8 cellular contexts compared by ENCODE assay signal in genomic region chr18:51195086-51195601, GRCh38. TPM values are rescaled to one million over a fixed set of nuclear protein-coding genes. Genes with fewer than 3 reads are reported as not detected.
DNase-seq lines count a peak whose midpoint lies in the region; ATAC-seq, FAIRE-seq and TF ChIP-seq lines count a peak whose summit lies in the region.

No MANE protein-coding gene starts in this region.

- POLR2A ChIA-PET in naive thymus-derived CD4-positive, alpha-beta T cell (lab: Charles Lee), result interaction anchor here (0.5 to 4.2 kb wide), 8 partner anchors 10 to 914 kb away, joined by 3 to 97 read pairs (median 8); partner anchors contain the start of genes MBD1, ME2 and SMAD4

- H3K9ac ChIP-seq in BLaER1 treated with 17β-estradiol and CSF1 and Interleukin-3, amounts not matched to agents 10 nM and 100 nM, result peak overlapping the region; percentile 95 to 100 (median 99)

- intact Hi-C loops in naive thymus-derived CD4-positive, alpha-beta T cell (cut with micrococcal nuclease), result loop anchor here (1.0 to 10.0 kb wide), 9 partner anchors 24 to 1708 kb away; partner anchors contain the start of genes MRO (in 2 of the 2), ACAA2 (in 1 of the 2), C18orf32 (in 1 of the 2) and CFAP53 (in 1 of the 2)

- peak overlapping the region; percentile 82 to 97 (median 93) for H3K4me2 ChIP-seq in BLaER1 treated with 17β-estradiol and CSF1 and Interleukin-3, amounts not matched to agents 10 nM and 100 nM

- CTCF ChIA-PET in naive thymus-derived CD4-positive, alpha-beta T cell (lab: Charles Lee), result interaction anchor here (5.0 kb wide), 1 partner anchor 42 kb away, joined by 20 read pairs; no protein-coding TSS in a partner anchor

- no peak for ATAC-seq in naive thymus-derived CD4-positive, alpha-beta T cell
- ATAC-seq in HG03439 (IDR thresholded peaks at IDR 0.05; ENCODE audit: unreplicated experiment), result no peak

- peaks cover 36 to 66% (median 60%) of the 10 kb centered on the region in 11 experiments; a peak in 21 of 22 replicates for H4K20me1 ChIP-seq in BLaER1 treated with 17β-estradiol and CSF1 and Interleukin-3, amounts not matched to agents 10 nM and 100 nM

- H3K36me3 ChIP-seq in BLaER1 treated with 17β-estradiol and CSF1 and Interleukin-3, amounts not matched to agents 10 nM and 100 nM, result peaks cover 0 to 39% (median 20%) of the 10 kb centered on the region in 11 experiments; a peak in 12 of 22 replicates
- peaks cover 0 to 4% (median 0%) of the 10 kb centered on the region in 3 experiments for H3K36me3 ChIP-seq in naive thymus-derived CD4-positive, alpha-beta T cell (ENCODE audit: control insufficient read depth in 2 of 3, insufficient read depth in 3 of 3, low read length in 3 of 3)

- peaks cover 40 to 51% (median 49%) of the 10 kb centered on the region in 3 donors for H3K4me1 Mint-ChIP-seq in IgD-negative memory B cell
- H3K4me1 Mint-ChIP-seq in naive thymus-derived CD4-positive, alpha-beta T cell, result peaks cover 33 to 62% (median 58%) of the 10 kb centered on the region in 7 donors

- no peak for TF ChIP-seq CTCF in cardiac fibroblast (IDR thresholded peaks at IDR 0.05; ENCODE audit: low read depth, low read length)

- FAIRE-seq in urothelium cell line (lab: Jason Lieb, UNC), result no peak

- no peaks in the 10 kb centered on the region for H3K27me3 Mint-ChIP-seq in IgD-negative memory B cell
- H3K27me3 Mint-ChIP-seq in naive thymus-derived CD4-positive, alpha-beta T cell, result no peaks in the 10 kb centered on the region

- H3K9me3 Mint-ChIP-seq in IgD-negative memory B cell, result peaks cover 0 to 2% (median 0%) of the 10 kb centered on the region in 3 donors
- peaks cover 0 to 3% (median 0%) of the 10 kb centered on the region in 11 donors for H3K9me3 Mint-ChIP-seq in naive thymus-derived CD4-positive, alpha-beta T cell

- DNase-seq in cardiac fibroblast (ENCODE audit: low read depth in 2 of 2) (peak in 1 of 2 donors; percentile 42), urothelium cell line (ENCODE audit: low spot score) (no peak), SK-N-DZ (ENCODE audit: low spot score) (no peak), NOMO-1 (lab: John Stamatoyannopoulos, UW; ENCODE audit: unreplicated experiment in 2 of 2) (no peak)
- peak in 1 of 9 donors; percentile 20 for DNase-seq in naive thymus-derived CD4-positive, alpha-beta T cell

- no peaks in the 10 kb centered on the region for H3K27me3 ChIP-seq in BLaER1 treated with 17β-estradiol and CSF1 and Interleukin-3, amounts not matched to agents 10 nM and 100 nM
- H3K27me3 ChIP-seq in naive thymus-derived CD4-positive, alpha-beta T cell (ENCODE audit: control insufficient read depth in 2 of 2, insufficient read depth in 2 of 2, low read length in 2 of 2), result no peaks in the 10 kb centered on the region

- H3K27ac Mint-ChIP-seq in IgD-negative memory B cell, result peak overlapping the region; percentile 87 to 97 (median 93)
- H3K27ac Mint-ChIP-seq in naive thymus-derived CD4-positive, alpha-beta T cell, result peak overlapping the region; percentile 31 to 96 (median 92)

- no peaks in the 10 kb centered on the region for H3K36me3 Mint-ChIP-seq in IgD-negative memory B cell
- peaks cover 0 to 15% (median 0%) of the 10 kb centered on the region in 5 donors for H3K36me3 Mint-ChIP-seq in naive thymus-derived CD4-positive, alpha-beta T cell

- H3K9me3 ChIP-seq in BLaER1 treated with 17β-estradiol and CSF1 and Interleukin-3, amounts not matched to agents 10 nM and 100 nM (replicated peaks in 1 of 11), result peaks cover 0 to 17% (median 0%) of the 10 kb centered on the region in 11 experiments; a peak in 6 of 22 replicates
- H3K9me3 ChIP-seq in naive thymus-derived CD4-positive, alpha-beta T cell (ENCODE audit: control insufficient read depth in 2 of 3, low read length in 3 of 3), result no peaks in the 10 kb centered on the region

- H3K4me3 Mint-ChIP-seq in IgD-negative memory B cell, result peak overlapping the region; percentile 90 to 99 (median 96)
- peak overlapping the region; percentile 71 to 97 (median 90) for H3K4me3 Mint-ChIP-seq in naive thymus-derived CD4-positive, alpha-beta T cell

- peaks cover 32 to 53% (median 47%) of the 10 kb centered on the region in 10 experiments for H3K4me1 ChIP-seq in BLaER1 treated with 17β-estradiol and CSF1 and Interleukin-3, amounts not matched to agents 10 nM and 100 nM
- peaks cover 37 to 42% of the 10 kb centered on the region in 2 donors for H3K4me1 ChIP-seq in naive thymus-derived CD4-positive, alpha-beta T cell (ENCODE audit: control insufficient read depth in 2 of 2, insufficient read depth in 2 of 2, low read length in 2 of 2)

- peak overlapping the region; percentile 4 to 100 (median 99); a peak in 21 of 22 replicates for H3K27ac ChIP-seq in BLaER1 treated with 17β-estradiol and CSF1 and Interleukin-3, amounts not matched to agents 10 nM and 100 nM
- peak overlapping the region; percentile 80 for H3K27ac ChIP-seq in naive thymus-derived CD4-positive, alpha-beta T cell (ENCODE audit: low read depth, low read length)

- H3K4me3 ChIP-seq in BLaER1 treated with 17β-estradiol and CSF1 and Interleukin-3, amounts not matched to agents 10 nM and 100 nM, result peak overlapping the region; percentile 84 to 99 (median 95)
- H3K4me3 ChIP-seq in cardiac fibroblast (replicated peaks in 1 of 2; ENCODE audit: low read depth in 2 of 2, low read length in 2 of 2), result peak overlapping the region; percentile 83 to 93
- H3K4me3 ChIP-seq in naive thymus-derived CD4-positive, alpha-beta T cell (ENCODE audit: low read length), result peak overlapping the region; percentile 62

RNA-seq across cellular contexts. Expression of gene MEX3C, which starts 2.3 kb away (rescaled TPM):
- polyA plus RNA-seq in IgD-negative memory B cell, result 4.8 TPM
- 10 to 100 TPM; 47.1 to 68.8 (median 53.7) TPM for total RNA-seq in naive thymus-derived CD4-positive, alpha-beta T cell
- polyA plus RNA-seq in naive thymus-derived CD4-positive, alpha-beta T cell, result 1 to 10 TPM; 4.3 to 4.8 TPM
- polyA plus RNA-seq in SK-N-DZ (2014; cell fraction: cytosol; rRNA removed), result 35.4 and 47.4 TPM in 2 replicates
- polyA plus RNA-seq in SK-N-DZ (2014; cell fraction: nucleus; rRNA removed), result 18.8 and 26.5 TPM in 2 replicates
